23 cellular contexts compared by ENCODE assay signal in the genomic region with DNA sequence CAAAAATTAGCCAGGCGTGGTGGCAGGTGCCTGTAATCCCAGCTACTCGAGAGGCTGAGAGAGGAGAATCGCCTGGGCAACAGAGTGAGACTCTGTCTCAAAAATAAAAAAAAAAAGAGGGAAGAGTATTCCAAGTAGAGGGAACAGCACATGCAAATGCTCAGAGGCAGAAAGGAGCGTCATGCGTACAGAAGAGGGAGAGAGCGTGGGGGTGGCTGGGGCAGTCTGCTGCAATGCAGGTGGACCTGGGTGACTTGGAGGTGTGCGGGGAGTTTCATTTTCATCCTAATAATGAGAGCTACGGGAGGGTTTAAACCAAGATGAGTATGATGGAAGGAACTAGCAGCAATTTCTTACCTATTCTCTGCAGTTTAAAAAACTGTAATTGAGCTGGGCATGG.
"Had no signal": no experiment of that assay in that cellular context is flagged by ENCODE, and none has a peak within 500 bp of the region (broad histone marks: within the 10 kb centered on the region; RNA-seq: fewer than 3 reads in every experiment).

No MANE protein-coding gene starts in this region.

- H3K4me3 ChIP-seq: gastrocnemius medialis, heart left ventricle, hepatocyte, left lung, mucosa of descending colon, right lobe of liver, stomach, thyroid gland had no signal

- H3K4me1 ChIP-seq: gastrocnemius medialis, heart left ventricle, left lung, parathyroid adenoma, right lobe of liver, thyroid gland had no signal

- H3K4me2 ChIP-seq: hepatocyte had no signal

- FAIRE-seq: endometrium, islet of Langerhans, small intestine had no signal

- H2AFZ ChIP-seq: hepatocyte, parathyroid adenoma had no signal

- H3K9ac ChIP-seq: parathyroid adenoma had no signal

- H3K27me3 ChIP-seq: gastrocnemius medialis, heart left ventricle, hepatocyte, left lung, right lobe of liver, stomach, thyroid gland had no signal

- H3K36me3 ChIP-seq: left lung, neutrophil, right lobe of liver, thyroid gland had no signal

- H3K9me3 ChIP-seq: gastrocnemius medialis, heart left ventricle, left lung, mucosa of descending colon, neutrophil, right lobe of liver, stomach, thyroid gland had no signal

- DNase-seq: cortex of kidney; effector memory CD8-positive, alpha-beta T cell; gastrocnemius medialis; heart left ventricle; left cardiac atrium; left lung; mesenchymal stem cell; mucosa of descending colon; naive B cell; right lobe of liver; small intestine; stimulated activated CD4-positive, alpha-beta T cell treated with anti-CD3 and anti-CD28 coated beads, Interleukin-15, amount 100 ng/mL, for 24 hours; stimulated activated CD4-positive, alpha-beta T cell treated with anti-CD3 and anti-CD28 coated beads, Interleukin-2, amount 100 ng/mL, for 48 hours; stimulated activated naive CD4-positive, alpha-beta T cell treated with Interleukin-2 at 50 U/mL for 16 hours; stomach; thyroid gland; trophoblast cell had no signal

- H3K27ac ChIP-seq: gastrocnemius medialis, heart left ventricle, hepatocyte, left lung, neutrophil, parathyroid adenoma, right lobe of liver, stomach, thyroid gland had no signal

- ATAC-seq: effector memory CD8-positive, alpha-beta T cell; gastrocnemius medialis; heart left ventricle; left cardiac atrium; left lung; mucosa of descending colon; natural killer cell treated with Interleukin-12 subunit alpha and Interleukin-12 subunit beta and Interleukin-15 and Interleukin-18, amount 100 ng/mL, for 72 hours had no signal
